In genomic region chr22:35930933-35931332, GRCh38 we compare ENCODE assay signal across 8 cellular contexts.
A peak's percentile ranks its signal among the peaks of the same experiment; 100 is the strongest.
DNase-seq lines count a peak whose midpoint lies in the region; ATAC-seq and TF ChIP-seq lines count a peak whose summit lies in the region.

No MANE protein-coding gene starts in this region.

- TF ChIP-seq CTCF in BE2C (IDR thresholded peaks at IDR 0.05; ENCODE audit: low read depth, low read length) (peak; percentile 88), PC-9 (conservative IDR thresholded peaks at IDR 0.05) (peak; percentile 73), neural cell (IDR thresholded peaks at IDR 0.05; ENCODE audit: poor library complexity, severe bottlenecking) (peak; percentile 62)

- no peaks in the 10 kb centered on the region for H3K27me3 Mint-ChIP-seq in activated naive CD8-positive, alpha-beta T cell treated with anti-CD3 and anti-CD28 coated beads for 36 hours

- ATAC-seq in GM18861 (IDR thresholded peaks at IDR 0.05; ENCODE audit: unreplicated experiment): no peak
- no peak for ATAC-seq in GM18498 (IDR thresholded peaks at IDR 0.05; ENCODE audit: unreplicated experiment)

- H3K4me2 ChIP-seq in PC-9: no peak overlapping the region
- H3K4me2 ChIP-seq in neural cell (ENCODE audit: low read length): no peak overlapping the region

- no peaks in the 10 kb centered on the region for H3K4me1 Mint-ChIP-seq in activated naive CD8-positive, alpha-beta T cell treated with anti-CD3 and anti-CD28 coated beads for 36 hours

- H3K36me3 ChIP-seq in BE2C (peaks cover 9% of the 10 kb centered on the region; the same call in 1 of the 2 replicates), H7 (replicated peaks; ENCODE audit: control insufficient read depth, insufficient read depth, low read length) (no peaks in the 10 kb centered on the region), PC-9 (ENCODE audit: low read depth) (0 out of 2 replicates have a peak, but pooled peaks cover 8% of the 10 kb centered on the region), neural cell (ENCODE audit: insufficient read depth, low read length) (no peaks in the 10 kb centered on the region)

- TF ChIP-seq RAD21 in neural cell (conservative IDR thresholded peaks at IDR 0.05): peak; percentile 69

- H3K9me3 ChIP-seq in BE2C (no peaks in the 10 kb centered on the region), PC-9 (ENCODE audit: insufficient read depth, low read depth) (no peaks in the 10 kb centered on the region), neural cell (ENCODE audit: low read length) (no peaks in the 10 kb centered on the region)

- H3K4me3 ChIP-seq in BE2C (ENCODE audit: low read depth, low read length) (no peak overlapping the region), H7 (ENCODE audit: insufficient read depth, low read depth, low read length) (no peak overlapping the region), PC-9 (no peak overlapping the region), neural cell (ENCODE audit: low read length) (no peak overlapping the region)

- CTCF ChIA-PET in PC-9 (lab: Charles Lee): interaction anchor here (0.6 to 0.8 kb wide), 2 partner anchors 9 to 135 kb away, joined by 5 read pairs; no protein-coding TSS in a partner anchor

- H3K27ac ChIP-seq in PC-9 (no peak overlapping the region), neural cell (ENCODE audit: low read length) (no peak overlapping the region)

- intact Hi-C loops in PC-9 (cut with micrococcal nuclease; ENCODE audit: unreplicated experiment): loop anchor here (1.0 kb wide), 2 partner anchors 135 to 193 kb away; no protein-coding TSS in a partner anchor

- H3K27me3 ChIP-seq in BE2C: no peaks in the 10 kb centered on the region
- H3K27me3 ChIP-seq in H7 (ENCODE audit: control insufficient read depth, insufficient read depth, low read length): no peaks in the 10 kb centered on the region
- no peaks in the 10 kb centered on the region for H3K27me3 ChIP-seq in PC-9 (ENCODE audit: insufficient read depth, low read depth)
- no peaks in the 10 kb centered on the region for H3K27me3 ChIP-seq in neural cell (ENCODE audit: insufficient read depth, low read depth, low read length)

- H2AFZ ChIP-seq in PC-9: no peak overlapping the region
- H2AFZ ChIP-seq in neural cell (ENCODE audit: low read depth, low read length): no peak overlapping the region

- H3K9me2 ChIP-seq in PC-9 (ENCODE audit: insufficient read depth) (no peaks in the 10 kb centered on the region), neural cell (ENCODE audit: insufficient read depth, low read length) (no peaks in the 10 kb centered on the region)

- H3K4me1 ChIP-seq in BE2C (peaks cover 5% of the 10 kb centered on the region; the same call in 1 of the 2 replicates), PC-9 (replicated peaks; ENCODE audit: insufficient read depth) (no peaks in the 10 kb centered on the region)

- peak; percentile 20 for DNase-seq in BE2C
- peak; percentile 8 for DNase-seq in H7
- DNase-seq in PC-9: peak; percentile 3 to 48
- peak; percentile 56 for DNase-seq in epidermal melanocyte (ENCODE audit: insufficient read length, low spot score)
- DNase-seq in activated naive CD8-positive, alpha-beta T cell treated with anti-CD3 and anti-CD28 coated beads for 36 hours: no peak

- POLR2A ChIA-PET in PC-9 (lab: Charles Lee; ENCODE audit: unreplicated experiment): interaction anchor here (0.6 kb wide), 1 partner anchor 340 kb away, joined by 24 read pairs; no protein-coding TSS in a partner anchor

- TF ChIP-seq EP300 in neural cell (conservative IDR thresholded peaks at IDR 0.05; ENCODE audit: poor library complexity, severe bottlenecking): no peak

- H3F3A ChIP-seq in PC-9 (ENCODE audit: insufficient read depth, low read depth) (peaks cover 18% of the 10 kb centered on the region; the same call in 1 of the 2 replicates), neural cell (ENCODE audit: insufficient read depth, low read length, poor library complexity, severe bottlenecking) (no peaks in the 10 kb centered on the region)

- no peaks in the 10 kb centered on the region for H3K36me3 Mint-ChIP-seq in activated naive CD8-positive, alpha-beta T cell treated with anti-CD3 and anti-CD28 coated beads for 36 hours

- H3K4me3 Mint-ChIP-seq in activated naive CD8-positive, alpha-beta T cell treated with anti-CD3 and anti-CD28 coated beads for 36 hours: no peak overlapping the region

- H3K27ac Mint-ChIP-seq in activated naive CD8-positive, alpha-beta T cell treated with anti-CD3 and anti-CD28 coated beads for 36 hours: no peak overlapping the region

- H3K79me2 ChIP-seq in PC-9 (ENCODE audit: low read depth): peaks cover 37% of the 10 kb centered on the region
- H3K79me2 ChIP-seq in neural cell (replicated peaks; ENCODE audit: insufficient read depth, low read length): peaks cover 20% of the 10 kb centered on the region

- H4K20me1 ChIP-seq in PC-9 (ENCODE audit: insufficient read depth) (no peaks in the 10 kb centered on the region; the same call in 1 of the 2 replicates), neural cell (ENCODE audit: insufficient read depth) (peaks cover 3% of the 10 kb centered on the region)

- BruUV-seq in PC-9 (replicated peaks; lab: Mats Ljungman, UMichigan): no TSS peak

- no peak overlapping the region for H3K9ac ChIP-seq in neural cell (ENCODE audit: low read length)

- no peaks in the 10 kb centered on the region for H3K9me3 Mint-ChIP-seq in activated naive CD8-positive, alpha-beta T cell treated with anti-CD3 and anti-CD28 coated beads for 36 hours

TF ChIP-seq in neural cell, 6 proteins besides CTCF, POLR2A, EP300 and RAD21:
- TF ChIP-seq MXI1 (conservative IDR thresholded peaks at IDR 0.05; ENCODE audit: poor library complexity, severe bottlenecking): no peak
- no peak for TF ChIP-seq POLR2AphosphoS5 (IDR thresholded peaks at IDR 0.05)
- no peak for TF ChIP-seq EZH2 (IDR thresholded peaks at IDR 0.05; ENCODE audit: borderline replicate concordance, insufficient read depth, low read length, poor library complexity, severe bottlenecking)
- TF ChIP-seq TAF1 (IDR thresholded peaks at IDR 0.05; ENCODE audit: low read depth): no peak
- TF ChIP-seq REST (IDR thresholded peaks at IDR 0.05; ENCODE audit: borderline replicate concordance): no peak
- peak; percentile 70 for TF ChIP-seq SMC3 (conservative IDR thresholded peaks at IDR 0.05; ENCODE audit: poor library complexity)
TF ChIP-seq in neural cell: peak in this region for 1.
